ENCODE assay signal across 23 cellular contexts in genomic region chr9:87390361-87390760, GRCh38.
DNase-seq lines count a peak whose midpoint lies in the region; ATAC-seq, FAIRE-seq and TF ChIP-seq lines count a peak whose summit lies in the region.
"Had no signal": no experiment of that assay in that cellular context is flagged by ENCODE, and none has a peak within 500 bp of the region (broad histone marks: within the 10 kb centered on the region; RNA-seq: fewer than 3 reads in every experiment).

No MANE protein-coding gene starts in this region.

- no peak overlapping the region for H4K8ac ChIP-seq in mesenchymal stem cell (ENCODE audit: low read length)

- H4K20me1 ChIP-seq in smooth muscle cell (ENCODE audit: low read depth) = no peaks in the 10 kb centered on the region
- H4K20me1 ChIP-seq: BLaER1 had no signal

- H2AFZ ChIP-seq in mesenchymal stem cell (ENCODE audit: low read depth, low read length) (no peak overlapping the region), smooth muscle cell (ENCODE audit: low read depth) (no peak overlapping the region)
- H2AFZ ChIP-seq: GM23248 had no signal

- no peak overlapping the region for H3K18ac ChIP-seq in mesenchymal stem cell (ENCODE audit: low read depth in 1 of 2, low read length in 2 of 2)

- H3K14ac ChIP-seq in mesenchymal stem cell (ENCODE audit: low read length in 2 of 2) = no peak overlapping the region

- intact Hi-C loops in activated T-helper 1 cell treated with anti-CD3 and anti-CD28 coated beads, Interleukin-12 subunit alpha, Interleukin-12 subunit beta, Interleukin-2, Interleukin-4 antibody, amounts not matched to agents 30 ng/mL and 10 ng/mL and 1 ng/mL, durations not matched to agents 14 hours and 24 hours and 36 hours (cut with micrococcal nuclease) = no loop called here

- H3K9ac ChIP-seq in HUES64 (ENCODE audit: low read depth, low read length) = no peak overlapping the region
- no peak overlapping the region for H3K9ac ChIP-seq in mesenchymal stem cell (ENCODE audit: low read length)
- no peak overlapping the region for H3K9ac ChIP-seq in smooth muscle cell (ENCODE audit: low read depth)
- H3K9ac ChIP-seq: BLaER1, GM23248 had no signal

- CTCF ChIA-PET in T-cell (lab: Charles Lee) = no interaction called here

- H2AK5ac ChIP-seq in mesenchymal stem cell (ENCODE audit: low read length, severe bottlenecking) = peak overlapping the region; percentile 92

- no peak overlapping the region for H2BK12ac ChIP-seq in mesenchymal stem cell (ENCODE audit: low read length in 2 of 2)

- no peaks in the 10 kb centered on the region for H3K9me3 Mint-ChIP-seq in activated T-helper 1 cell treated with anti-CD3 and anti-CD28 coated beads, Interleukin-12 subunit alpha, Interleukin-12 subunit beta, Interleukin-2, Interleukin-4 antibody, amounts not matched to agents 30 ng/mL and 10 ng/mL and 1 ng/mL, durations not matched to agents 14 hours and 24 hours and 36 hours
- peaks cover 0 to 9% (median 6%) of the 10 kb centered on the region in 3 donors for H3K9me3 Mint-ChIP-seq in T-cell
- H3K9me3 Mint-ChIP-seq: HFFc6 had no signal

- 60% methylated on average over 2 of the region's 2 CpGs for WGBS in HUES64
- 68% methylated on average over 2 of the region's 2 CpGs for WGBS in mesenchymal stem cell
- 33% methylated on average over 2 of the region's 2 CpGs for WGBS in smooth muscle cell (ENCODE audit: low lambda C conversion rate)

- no peak overlapping the region for H3K4ac ChIP-seq in mesenchymal stem cell (ENCODE audit: low read depth in 1 of 2, low read length in 2 of 2)

- no peaks in the 10 kb centered on the region for H3K4me1 Mint-ChIP-seq in activated T-helper 1 cell treated with anti-CD3 and anti-CD28 coated beads, Interleukin-12 subunit alpha, Interleukin-12 subunit beta, Interleukin-2, Interleukin-4 antibody, amounts not matched to agents 30 ng/mL and 10 ng/mL and 1 ng/mL, durations not matched to agents 14 hours and 24 hours and 36 hours (ENCODE audit: low read depth)
- H3K4me1 Mint-ChIP-seq in T-cell = no peaks in the 10 kb centered on the region
- H3K4me1 Mint-ChIP-seq: CD14-positive monocyte; CD4-positive, alpha-beta memory T cell; IgD-negative memory B cell had no signal

- H3K4me1 ChIP-seq in HUES64 (ENCODE audit: insufficient read depth, low read length) = peaks cover 25% of the 10 kb centered on the region
- peaks cover 16% of the 10 kb centered on the region for H3K4me1 ChIP-seq in mesenchymal stem cell (ENCODE audit: control insufficient read depth, insufficient read depth, low read depth, low read length)
- no peaks in the 10 kb centered on the region for H3K4me1 ChIP-seq in smooth muscle cell (ENCODE audit: low read depth)
- H3K4me1 ChIP-seq: BLaER1 had no signal

- peaks cover 6% of the 10 kb centered on the region for H3K27me3 Mint-ChIP-seq in activated T-helper 1 cell treated with anti-CD3 and anti-CD28 coated beads, Interleukin-12 subunit alpha, Interleukin-12 subunit beta, Interleukin-2, Interleukin-4 antibody, amounts not matched to agents 30 ng/mL and 10 ng/mL and 1 ng/mL, durations not matched to agents 14 hours and 24 hours and 36 hours (ENCODE audit: insufficient read depth)
- H3K27me3 Mint-ChIP-seq in T-cell = peaks cover 0 to 7% of the 10 kb centered on the region in 2 donors
- H3K27me3 Mint-ChIP-seq: IgD-negative memory B cell had no signal

- DNase-seq in bronchial epithelial cell (ENCODE audit: low read depth) (peak; percentile 26), mesenchymal stem cell (no peak), smooth muscle cell (lab: John Stamatoyannopoulos, UW; ENCODE audit: unreplicated experiment) (no peak), T-cell (no peak), NCI-H2171 treated with DMSO at 0.1 percent for 48 hours (lab: John Stamatoyannopoulos, UW) (no peak)
- DNase-seq in activated T-helper 1 cell treated with anti-CD3 and anti-CD28 coated beads, Interleukin-12 subunit alpha, Interleukin-12 subunit beta, Interleukin-2, Interleukin-4 antibody, amounts not matched to agents 30 ng/mL and 10 ng/mL and 1 ng/mL, durations not matched to agents 14 hours and 24 hours and 36 hours (ENCODE audit: low spot score) = no peak
- DNase-seq: 8988T; CD4-positive, alpha-beta memory T cell; DMS153; DMS79; GDM1; H7 had no signal

- no peaks in the 10 kb centered on the region for H3K79me2 ChIP-seq in smooth muscle cell (ENCODE audit: low read depth)

- H3K36me3 ChIP-seq in HUES64 (ENCODE audit: insufficient read depth, low read length) (no peaks in the 10 kb centered on the region), bronchial epithelial cell (ENCODE audit: control insufficient read depth, insufficient read depth, low read length) (no peaks in the 10 kb centered on the region), mesenchymal stem cell (ENCODE audit: control insufficient read depth in 1 of 2, insufficient read depth in 2 of 2, low read depth in 1 of 2, low read length in 2 of 2) (no peaks in the 10 kb centered on the region), smooth muscle cell (ENCODE audit: low read depth) (no peaks in the 10 kb centered on the region)
- H3K36me3 ChIP-seq: BLaER1 had no signal

- no peaks in the 10 kb centered on the region for H3K36me3 Mint-ChIP-seq in activated T-helper 1 cell treated with anti-CD3 and anti-CD28 coated beads, Interleukin-12 subunit alpha, Interleukin-12 subunit beta, Interleukin-2, Interleukin-4 antibody, amounts not matched to agents 30 ng/mL and 10 ng/mL and 1 ng/mL, durations not matched to agents 14 hours and 24 hours and 36 hours (ENCODE audit: low read depth)
- H3K36me3 Mint-ChIP-seq in T-cell = no peaks in the 10 kb centered on the region
- H3K36me3 Mint-ChIP-seq: CD14-positive monocyte; CD4-positive, alpha-beta memory T cell; IgD-negative memory B cell had no signal

- peaks cover 5% of the 10 kb centered on the region for H3F3A ChIP-seq in smooth muscle cell (ENCODE audit: low read depth)

- ATAC-seq in T-cell (replicated peaks in 1 of 4) = no peak
- ATAC-seq: HCT116, HepG2 had no signal

- H3K4me3 Mint-ChIP-seq in activated T-helper 1 cell treated with anti-CD3 and anti-CD28 coated beads, Interleukin-12 subunit alpha, Interleukin-12 subunit beta, Interleukin-2, Interleukin-4 antibody, amounts not matched to agents 30 ng/mL and 10 ng/mL and 1 ng/mL, durations not matched to agents 14 hours and 24 hours and 36 hours = no peak overlapping the region
- no peak overlapping the region for H3K4me3 Mint-ChIP-seq in T-cell
- H3K4me3 Mint-ChIP-seq: CD14-positive monocyte; CD4-positive, alpha-beta memory T cell; HFFc6; IgD-negative memory B cell had no signal

- H3K4me3 ChIP-seq in HUES64 (ENCODE audit: low read length) (no peak overlapping the region), bronchial epithelial cell (ENCODE audit: low read depth, low read length) (no peak overlapping the region), mesenchymal stem cell (ENCODE audit: insufficient read depth in 1 of 2, low read depth in 1 of 2, low read length in 2 of 2) (no peak overlapping the region), smooth muscle cell (no peak overlapping the region)
- H3K4me3 ChIP-seq: BLaER1, GM23248 had no signal

- no peak for FAIRE-seq in bronchial epithelial cell (lab: Jason Lieb, UNC)
- FAIRE-seq: GM12892, GM18507, HepG2, HTR-8/SVneo had no signal

- H2BK15ac ChIP-seq in mesenchymal stem cell (ENCODE audit: low read depth, poor library complexity, severe bottlenecking) = no peak overlapping the region

- H3K27me3 ChIP-seq in HUES64 (ENCODE audit: insufficient read depth, low read length) = no peaks in the 10 kb centered on the region
- H3K27me3 ChIP-seq in bronchial epithelial cell (ENCODE audit: control insufficient read depth, insufficient read depth, low read length) = no peaks in the 10 kb centered on the region
- H3K27me3 ChIP-seq in mesenchymal stem cell (ENCODE audit: control insufficient read depth in 1 of 2, insufficient read depth in 1 of 2, low read length in 2 of 2) = peaks cover 0 to 5% of the 10 kb centered on the region in 2 experiments
- H3K27me3 ChIP-seq in smooth muscle cell (ENCODE audit: low read depth) = no peaks in the 10 kb centered on the region
- H3K27me3 ChIP-seq: BLaER1 had no signal

- TF ChIP-seq CTCF in bronchial epithelial cell (IDR thresholded peaks at IDR 0.05; ENCODE audit: insufficient read depth, low read length, severe bottlenecking) (no peak), smooth muscle cell (IDR thresholded peaks at IDR 0.05; ENCODE audit: borderline replicate concordance, insufficient read depth, poor library complexity, severe bottlenecking) (no peak)

- no peak overlapping the region for H3K23ac ChIP-seq in mesenchymal stem cell (ENCODE audit: low read length in 2 of 2)

- H3K27ac Mint-ChIP-seq in activated T-helper 1 cell treated with anti-CD3 and anti-CD28 coated beads, Interleukin-12 subunit alpha, Interleukin-12 subunit beta, Interleukin-2, Interleukin-4 antibody, amounts not matched to agents 30 ng/mL and 10 ng/mL and 1 ng/mL, durations not matched to agents 14 hours and 24 hours and 36 hours = no peak overlapping the region
- H3K27ac Mint-ChIP-seq in T-cell = no peak overlapping the region
- H3K27ac Mint-ChIP-seq: CD14-positive monocyte; CD4-positive, alpha-beta memory T cell; HFFc6; IgD-negative memory B cell had no signal

- no peak overlapping the region for H2BK5ac ChIP-seq in mesenchymal stem cell (ENCODE audit: low read depth, low read length, poor library complexity, severe bottlenecking)

- H4K91ac ChIP-seq in mesenchymal stem cell (ENCODE audit: low read length) = no peak overlapping the region

- H3K4me2 ChIP-seq in mesenchymal stem cell (ENCODE audit: low read length, poor library complexity, severe bottlenecking) = no peak overlapping the region
- H3K4me2 ChIP-seq in smooth muscle cell = no peak overlapping the region
- H3K4me2 ChIP-seq: BLaER1 had no signal

- POLR2A ChIA-PET in T-cell (lab: Charles Lee) = no interaction called here

- H3K27ac ChIP-seq in HUES64 (ENCODE audit: low read depth, low read length) (0 out of 2 replicates have a peak overlapping the region, but pooled peaks have one; percentile 13), mesenchymal stem cell (ENCODE audit: low read length, poor library complexity, severe bottlenecking) (no peak overlapping the region), smooth muscle cell (ENCODE audit: low read depth) (peak overlapping the region; percentile 58)
- H3K27ac ChIP-seq: BLaER1, GM23248 had no signal

- H3K79me1 ChIP-seq in mesenchymal stem cell (replicated peaks; ENCODE audit: low read length, poor library complexity, severe bottlenecking) = no peaks in the 10 kb centered on the region

- H2BK120ac ChIP-seq in mesenchymal stem cell (ENCODE audit: low read depth, low read length) = no peak overlapping the region

- peaks cover 3% of the 10 kb centered on the region; the same call in 1 of the 2 replicates for H3K9me3 ChIP-seq in HUES64 (ENCODE audit: insufficient read depth, low read depth, low read length)
- H3K9me3 ChIP-seq in mesenchymal stem cell (ENCODE audit: control insufficient read depth, low read length) = no peaks in the 10 kb centered on the region
- no peaks in the 10 kb centered on the region for H3K9me3 ChIP-seq in smooth muscle cell (replicated peaks; ENCODE audit: low read depth)
- H3K9me3 ChIP-seq: BLaER1 had no signal
